8 cellular contexts compared by ENCODE assay signal in the genomic region with DNA sequence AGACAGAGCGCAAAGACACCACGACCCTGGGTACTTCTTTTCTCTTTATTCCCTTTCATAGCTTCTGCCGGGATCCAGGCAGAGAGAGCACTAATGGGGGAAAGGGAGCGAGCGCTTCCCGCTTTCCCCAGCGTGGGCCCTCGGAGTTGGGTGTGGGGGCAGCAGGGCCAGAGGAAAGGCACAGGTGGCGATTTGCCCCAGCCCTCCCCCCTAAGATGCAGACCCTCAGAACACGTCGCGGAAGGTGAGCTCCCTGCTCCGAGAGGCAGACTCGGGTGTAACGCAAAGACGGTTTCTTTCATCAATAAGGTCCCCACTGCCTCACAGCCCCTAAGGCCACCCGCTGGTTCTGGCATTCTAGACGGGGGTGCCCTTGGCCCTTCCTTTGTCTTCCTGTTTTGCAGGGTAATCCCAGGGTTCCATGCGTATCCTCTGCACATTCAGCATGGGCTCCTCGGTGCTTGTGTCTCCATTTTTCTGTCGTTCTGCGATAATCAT. TPM values are rescaled to one million over a fixed set of nuclear protein-coding genes. Genes with fewer than 3 reads are reported as not detected.
DNase-seq lines count a peak whose midpoint lies in the region; ATAC-seq and TF ChIP-seq lines count a peak whose summit lies in the region.

No MANE protein-coding gene starts in this region.

- CTCF ChIA-PET in SK-N-SH (lab: Yijun Ruan, JAX) = interaction anchor here (0.6 to 4.4 kb wide), 4 partner anchors 9 to 887 kb away, joined by 3 to 40 read pairs (median 8); partner anchors contain the start of genes MAPK8IP3, NUBP2 and SPSB3

- peaks cover 6 to 41% of the 10 kb centered on the region in 2 experiments for H3K36me3 ChIP-seq in SK-N-SH (replicated peaks in 1 of 2; ENCODE audit: control insufficient read depth in 1 of 2, insufficient read depth in 2 of 2, low read length in 1 of 2)

- ATAC-seq in SK-N-SH treated with all-trans-retinoic acid at 6 μM for 48 hours (no peak), HG03135 (IDR thresholded peaks at IDR 0.05; ENCODE audit: unreplicated experiment) (no peak), HG03520 (IDR thresholded peaks at IDR 0.05; ENCODE audit: unreplicated experiment) (no peak)
- ATAC-seq in activated T-cell treated with anti-CD3 and anti-CD28 coated beads, Interleukin-2, amount 50 U/mL, for 4 hours = no peak

- H3K9me3 Mint-ChIP-seq in activated T-cell treated with anti-CD3 and anti-CD28 coated beads, Interleukin-2, amount 50 U/mL, for 4 hours = no peaks in the 10 kb centered on the region
- H3K9me3 Mint-ChIP-seq in immature natural killer cell = no peaks in the 10 kb centered on the region

- H3K27me3 ChIP-seq in SK-N-SH (ENCODE audit: insufficient read depth) = no peaks in the 10 kb centered on the region

- peak overlapping the region; percentile 100 for H3K4me3 Mint-ChIP-seq in activated T-cell treated with anti-CD3 and anti-CD28 coated beads, Interleukin-2, amount 50 U/mL, for 4 hours
- peak overlapping the region; percentile 93 to 96 (median 95) for H3K4me3 Mint-ChIP-seq in immature natural killer cell

- no peak overlapping the region for H2AFZ ChIP-seq in SK-N-SH (ENCODE audit: low read depth)

- peak overlapping the region; percentile 90 to 91 for H3K4me3 ChIP-seq in SK-N-SH (ENCODE audit: low read depth in 2 of 2, low read length in 1 of 2)

- no peak for TF ChIP-seq RAD21 in SK-N-SH (IDR thresholded peaks at IDR 0.05; ENCODE audit: low read length)

- peaks cover 31% of the 10 kb centered on the region for H3K79me2 ChIP-seq in SK-N-SH (ENCODE audit: insufficient read depth)

- no peaks in the 10 kb centered on the region for H3K27me3 Mint-ChIP-seq in activated T-cell treated with anti-CD3 and anti-CD28 coated beads, Interleukin-2, amount 50 U/mL, for 4 hours (ENCODE audit: low read depth)
- peaks cover 4 to 10% (median 7%) of the 10 kb centered on the region in 3 donors for H3K27me3 Mint-ChIP-seq in immature natural killer cell (ENCODE audit: low read depth in 3 of 3)

- H3K4me1 ChIP-seq in SK-N-SH (ENCODE audit: control insufficient read depth in 1 of 2, insufficient read depth in 2 of 2, low read depth in 1 of 2, low read length in 1 of 2) = peaks cover 0 to 32% of the 10 kb centered on the region in 2 experiments; a peak in 2 of 4 replicates

- WGBS in SK-N-SH (ENCODE audit: low lambda C conversion rate) = 17% methylated on average over 20 of the region's 22 CpGs

- peaks cover 14% of the 10 kb centered on the region for H3K4me1 Mint-ChIP-seq in activated T-cell treated with anti-CD3 and anti-CD28 coated beads, Interleukin-2, amount 50 U/mL, for 4 hours (ENCODE audit: low read depth)
- H3K4me1 Mint-ChIP-seq in immature natural killer cell = peaks cover 14 to 21% of the 10 kb centered on the region in 2 donors

- H3K9ac ChIP-seq in SK-N-SH = peak overlapping the region; percentile 93; the same call in 1 of the 2 replicates

- no peaks in the 10 kb centered on the region for H3K9me2 ChIP-seq in SK-N-SH

- DNase-seq in SK-N-SH (no peak), immature natural killer cell (no peak), NOMO-1 (lab: John Stamatoyannopoulos, UW; ENCODE audit: unreplicated experiment in 2 of 2) (no peak)
- DNase-seq in activated T-cell treated with anti-CD3 and anti-CD28 coated beads, Interleukin-2, amount 50 U/mL, for 4 hours = no peak

- peaks cover 11% of the 10 kb centered on the region for H3F3A ChIP-seq in SK-N-SH (replicated peaks; ENCODE audit: insufficient read depth)

- H3K27ac ChIP-seq in SK-N-SH (ENCODE audit: low read depth in 2 of 2, low read length in 1 of 2) (peak overlapping the region; percentile 78 to 92; a peak in 3 of 4 replicates), temporal lobe (ENCODE audit: low read depth, low read length) (peak overlapping the region; percentile 74)

- no peaks in the 10 kb centered on the region for H3K9me3 ChIP-seq in SK-N-SH

- no peak for TF ChIP-seq EP300 in SK-N-SH (IDR thresholded peaks at IDR 0.05; ENCODE audit: borderline replicate concordance in 1 of 2, low read depth in 1 of 2, low read length in 1 of 2)

- peak overlapping the region; percentile 85 to 94 (median 92) for H3K27ac Mint-ChIP-seq in immature natural killer cell

- H3K4me2 ChIP-seq in SK-N-SH = peak overlapping the region; percentile 95

- POLR2A ChIA-PET in SK-N-SH (lab: Yijun Ruan, JAX) = interaction anchor here (1.2 to 3.8 kb wide), 3 partner anchors 10 to 200 kb away, joined by 5 to 24 read pairs (median 5); partner anchors contain the start of genes JPT2, NUBP2, SPSB3 and TBL3

- no peak for TF ChIP-seq CTCF in SK-N-SH (IDR thresholded peaks at IDR 0.05)

- 0 out of 2 replicates have a peak, but pooled peaks cover 11% of the 10 kb centered on the region for H4K20me1 ChIP-seq in SK-N-SH (ENCODE audit: insufficient read depth)

- H3K36me3 Mint-ChIP-seq in activated T-cell treated with anti-CD3 and anti-CD28 coated beads, Interleukin-2, amount 50 U/mL, for 4 hours (ENCODE audit: insufficient read depth) = peaks cover 10% of the 10 kb centered on the region
- H3K36me3 Mint-ChIP-seq in immature natural killer cell = no peaks in the 10 kb centered on the region

TF ChIP-seq in SK-N-SH, 30 proteins besides CTCF, POLR2A, EP300 and RAD21 (continues in another document):
- TF ChIP-seq MEF2A (IDR thresholded peaks at IDR 0.05; ENCODE audit: borderline replicate concordance, low read depth) = no peak

TF ChIP-seq in SK-N-SH treated with all-trans-retinoic acid at 6 μM for 48 hours, 23 proteins besides CTCF, POLR2A, EP300 and RAD21:
- TF ChIP-seq, protein P1, sequence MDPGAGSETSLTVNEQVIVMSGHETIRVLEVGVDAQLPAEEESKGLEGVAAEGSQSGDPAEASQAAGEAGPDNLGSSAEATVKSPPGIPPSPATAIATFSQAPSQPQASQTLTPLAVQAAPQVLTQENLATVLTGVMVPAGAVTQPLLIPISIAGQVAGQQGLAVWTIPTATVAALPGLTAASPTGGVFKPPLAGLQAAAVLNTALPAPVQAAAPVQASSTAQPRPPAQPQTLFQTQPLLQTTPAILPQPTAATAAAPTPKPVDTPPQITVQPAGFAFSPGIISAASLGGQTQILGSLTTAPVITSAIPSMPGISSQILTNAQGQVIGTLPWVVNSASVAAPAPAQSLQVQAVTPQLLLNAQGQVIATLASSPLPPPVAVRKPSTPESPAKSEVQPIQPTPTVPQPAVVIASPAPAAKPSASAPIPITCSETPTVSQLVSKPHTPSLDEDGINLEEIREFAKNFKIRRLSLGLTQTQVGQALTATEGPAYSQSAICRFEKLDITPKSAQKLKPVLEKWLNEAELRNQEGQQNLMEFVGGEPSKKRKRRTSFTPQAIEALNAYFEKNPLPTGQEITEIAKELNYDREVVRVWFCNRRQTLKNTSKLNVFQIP (CRISPR knock-in tag; IDR thresholded peaks at IDR 0.05; ENCODE audit: borderline replicate concordance, low read depth) = no peak
- no peak for TF ChIP-seq TOX (CRISPR knock-in tag; IDR thresholded peaks at IDR 0.05; ENCODE audit: borderline replicate concordance)
- TF ChIP-seq PPARA (CRISPR knock-in tag; IDR thresholded peaks at IDR 0.05; ENCODE audit: borderline replicate concordance) = no peak
- no peak for TF ChIP-seq RARB (CRISPR knock-in tag; IDR thresholded peaks at IDR 0.05)

RNA-seq across cellular contexts. Expression of gene NME3, which starts 0.6 kb away (rescaled TPM):
- 77.2 and 80.4 TPM in 2 replicates for polyA plus RNA-seq in SK-N-SH (2012; rRNA removed)
- polyA plus RNA-seq in SK-N-SH (2012; cell fraction: cytosol; rRNA removed) = 26.3 and 44.0 TPM in 2 replicates
- 300 and 459 TPM in 2 replicates for polyA plus RNA-seq in SK-N-SH (2012; cell fraction: nucleus; rRNA removed)
- total RNA-seq in activated T-cell treated with anti-CD3 and anti-CD28 coated beads, Interleukin-2, amount 50 U/mL, for 4 hours = 10 to 100 TPM; 37.2 to 37.6 (median 37.4) TPM
- 10 to 100 TPM; 49.4 to 96.9 (median 82.4) TPM for polyA plus RNA-seq in immature natural killer cell
- total RNA-seq in temporal lobe = 23.8 TPM

RNA-seq across cellular contexts. Expression of gene EME2, which starts 0.7 kb away (rescaled TPM):
- 10.1 and 15.8 TPM in 2 replicates for polyA plus RNA-seq in SK-N-SH (2012; rRNA removed)
- 1.6 and 2.3 TPM in 2 replicates for polyA plus RNA-seq in SK-N-SH (2012; cell fraction: cytosol; rRNA removed)
- polyA plus RNA-seq in SK-N-SH (2012; cell fraction: nucleus; rRNA removed) = 108 and 136 TPM in 2 replicates
- total RNA-seq in activated T-cell treated with anti-CD3 and anti-CD28 coated beads, Interleukin-2, amount 50 U/mL, for 4 hours = 10 to 100 TPM; 30.4 to 39.1 (median 35.7) TPM
- polyA plus RNA-seq in immature natural killer cell = 1 to 10 TPM in 2 of 3 donors, under 1 TPM in 1; 0.79 to 2.2 (median 1.0) TPM
- 4.9 TPM for total RNA-seq in temporal lobe

RNA-seq across cellular contexts. Expression of gene MRPS34, which starts 1.0 kb away (rescaled TPM):
- 127 and 156 TPM in 2 replicates for polyA plus RNA-seq in SK-N-SH (2012; rRNA removed)
- polyA plus RNA-seq in SK-N-SH (2012; cell fraction: cytosol; rRNA removed) = 111 and 132 TPM in 2 replicates
- 95.4 and 157 TPM in 2 replicates for polyA plus RNA-seq in SK-N-SH (2012; cell fraction: nucleus; rRNA removed)
- 100 to 1,000 TPM; 223 to 288 (median 265) TPM for total RNA-seq in activated T-cell treated with anti-CD3 and anti-CD28 coated beads, Interleukin-2, amount 50 U/mL, for 4 hours
- 100 to 1,000 TPM; 111 to 139 (median 139) TPM for polyA plus RNA-seq in immature natural killer cell
- total RNA-seq in temporal lobe = 23.1 TPM

RNA-seq across cellular contexts. Expression of gene SPSB3, which starts 10.5 kb away (rescaled TPM):
- polyA plus RNA-seq in SK-N-SH (2012; rRNA removed) = 40.6 and 41.6 TPM in 2 replicates
- 8.8 and 17.6 TPM in 2 replicates for polyA plus RNA-seq in SK-N-SH (2012; cell fraction: cytosol; rRNA removed)
- 245 and 398 TPM in 2 replicates for polyA plus RNA-seq in SK-N-SH (2012; cell fraction: nucleus; rRNA removed)
- total RNA-seq in activated T-cell treated with anti-CD3 and anti-CD28 coated beads, Interleukin-2, amount 50 U/mL, for 4 hours = 10 to 100 TPM; 15.5 to 20.8 (median 16.8) TPM
- 10 to 100 TPM; 68.3 to 80.4 (median 77.6) TPM for polyA plus RNA-seq in immature natural killer cell
- total RNA-seq in temporal lobe = 43.0 TPM

RNA-seq across cellular contexts. Expression of gene NUBP2, which starts 10.8 kb away (rescaled TPM):
- polyA plus RNA-seq in SK-N-SH (2012; rRNA removed) = 73.2 and 75.4 TPM in 2 replicates
- 30.1 and 51.3 TPM in 2 replicates for polyA plus RNA-seq in SK-N-SH (2012; cell fraction: cytosol; rRNA removed)
- 98.8 and 129 TPM in 2 replicates for polyA plus RNA-seq in SK-N-SH (2012; cell fraction: nucleus; rRNA removed)
- 100 to 1,000 TPM in 1 of 3 donors, 10 to 100 TPM in 2; 85.7 to 101 (median 94.7) TPM for total RNA-seq in activated T-cell treated with anti-CD3 and anti-CD28 coated beads, Interleukin-2, amount 50 U/mL, for 4 hours
- polyA plus RNA-seq in immature natural killer cell = 100 to 1,000 TPM; 106 to 151 (median 127) TPM
- total RNA-seq in temporal lobe = 27.3 TPM
